In genomic region chr1:59172693-59173092, GRCh38 we compare ENCODE assay signal across 34 cellular contexts.
"Had no signal": no experiment of that assay in that cellular context is flagged by ENCODE, and none has a peak within 500 bp of the region (broad histone marks: within the 10 kb centered on the region; RNA-seq: fewer than 3 reads in every experiment).

No MANE protein-coding gene starts in this region.

- H3K79me2 ChIP-seq: hepatocyte had no signal

- H3K27me3 ChIP-seq: heart right ventricle, hepatocyte, left lung, neural progenitor cell, neutrophil, ovary, stomach, testis, thyroid gland, transverse colon, upper lobe of left lung, vagina had no signal

- H3K9me3 Mint-ChIP-seq: natural killer cell; stimulated activated effector memory CD8-positive, alpha-beta T cell treated with anti-CD3 and anti-CD28 coated beads, Interleukin-12 subunit alpha, Interleukin-12 subunit beta, amount 100 ng/mL, for 72 hours had no signal

- H3K4me1 Mint-ChIP-seq: natural killer cell; stimulated activated effector memory CD8-positive, alpha-beta T cell treated with anti-CD3 and anti-CD28 coated beads, Interleukin-12 subunit alpha, Interleukin-12 subunit beta, amount 100 ng/mL, for 72 hours had no signal

- H3K36me3 ChIP-seq: heart right ventricle, left lung, lower lobe of right lung, neural progenitor cell, neutrophil, ovary, prostate gland, stomach, thyroid gland, transverse colon, upper lobe of left lung, vagina had no signal

- H3K36me3 Mint-ChIP-seq: naive B cell; neural progenitor cell; stimulated activated effector memory CD8-positive, alpha-beta T cell treated with anti-CD3 and anti-CD28 coated beads, Interleukin-12 subunit alpha, Interleukin-12 subunit beta, amount 100 ng/mL, for 72 hours had no signal

- H3K27ac Mint-ChIP-seq: naive B cell; natural killer cell; nephron progenitor cell; neural progenitor cell; stimulated activated effector memory CD8-positive, alpha-beta T cell treated with anti-CD3 and anti-CD28 coated beads, Interleukin-12 subunit alpha, Interleukin-12 subunit beta, amount 100 ng/mL, for 72 hours had no signal

- H2AFZ ChIP-seq: hepatocyte, neural progenitor cell had no signal

- ATAC-seq: heart right ventricle; left cardiac atrium; left lung; lower lobe of right lung; natural killer cell; right cardiac atrium; sciatic nerve; stimulated activated effector memory CD8-positive, alpha-beta T cell treated with anti-CD3 and anti-CD28 coated beads, Interleukin-12 subunit alpha, Interleukin-12 subunit beta, amount 100 ng/mL, for 72 hours; stimulated activated naive CD8-positive, alpha-beta T cell treated with anti-CD3 and anti-CD28 coated beads, Interleukin-15, Interleukin-2, amounts not matched to agents 100 U/mL and 50 U/mL, for 24 hours had no signal

- H3K4me3 ChIP-seq: heart right ventricle, hepatocyte, left lung, lower lobe of right lung, neural progenitor cell, ovary, prostate gland, skin epidermis, stomach, testis, thyroid gland, transverse colon, upper lobe of left lung, vagina had no signal

- H3K4me1 ChIP-seq: left lung, lower lobe of right lung, neural progenitor cell, prostate gland, stomach, testis, thyroid gland, upper lobe of left lung, vagina had no signal

- H3K4me3 Mint-ChIP-seq: mesothelial cell of epicardium; naive B cell; natural killer cell; nephron progenitor cell; neural progenitor cell; stimulated activated effector memory CD8-positive, alpha-beta T cell treated with anti-CD3 and anti-CD28 coated beads, Interleukin-12 subunit alpha, Interleukin-12 subunit beta, amount 100 ng/mL, for 72 hours had no signal

- FAIRE-seq: keratinocyte had no signal

- H3K27ac ChIP-seq: heart right ventricle, hepatocyte, left lung, lower lobe of right lung, neural progenitor cell, neutrophil, ovary, prostate gland, skin epidermis, stomach, testis, thyroid gland, transverse colon, upper lobe of left lung, vagina had no signal

- H3K27me3 Mint-ChIP-seq: naive B cell had no signal

- DNase-seq: heart right ventricle; kidney glomerular epithelial cell; left cardiac atrium; left lung; lower lobe of right lung; mammary epithelial cell; mesendoderm; naive B cell; natural killer cell; nephron progenitor cell; occipital lobe; ovary; retina; right cardiac atrium; stimulated activated CD4-positive, alpha-beta T cell treated with anti-CD3 and anti-CD28 coated beads, Interleukin-12 subunit alpha, Interleukin-12 subunit beta, amount 100 ng/mL, for 4 hours; stimulated activated CD4-positive, alpha-beta T cell treated with anti-CD3 and anti-CD28 coated beads, Interleukin-15, amount 100 ng/mL, for 24 hours; stimulated activated CD4-positive, alpha-beta T cell treated with anti-CD3 and anti-CD28 coated beads, Interleukin-2, amount 100 ng/mL, for 24 hours; stimulated activated CD4-positive, alpha-beta T cell treated with anti-CD3 and anti-CD28 coated beads, Interleukin-4, amount 100 ng/mL, for 24 hours; stimulated activated naive CD8-positive, alpha-beta T cell treated with anti-CD3 and anti-CD28 coated beads, Interleukin-15, Interleukin-2, amounts not matched to agents 100 U/mL and 50 U/mL, for 24 hours; stomach; testis; thyroid gland; transverse colon; upper lobe of left lung had no signal
